In the genomic region with DNA sequence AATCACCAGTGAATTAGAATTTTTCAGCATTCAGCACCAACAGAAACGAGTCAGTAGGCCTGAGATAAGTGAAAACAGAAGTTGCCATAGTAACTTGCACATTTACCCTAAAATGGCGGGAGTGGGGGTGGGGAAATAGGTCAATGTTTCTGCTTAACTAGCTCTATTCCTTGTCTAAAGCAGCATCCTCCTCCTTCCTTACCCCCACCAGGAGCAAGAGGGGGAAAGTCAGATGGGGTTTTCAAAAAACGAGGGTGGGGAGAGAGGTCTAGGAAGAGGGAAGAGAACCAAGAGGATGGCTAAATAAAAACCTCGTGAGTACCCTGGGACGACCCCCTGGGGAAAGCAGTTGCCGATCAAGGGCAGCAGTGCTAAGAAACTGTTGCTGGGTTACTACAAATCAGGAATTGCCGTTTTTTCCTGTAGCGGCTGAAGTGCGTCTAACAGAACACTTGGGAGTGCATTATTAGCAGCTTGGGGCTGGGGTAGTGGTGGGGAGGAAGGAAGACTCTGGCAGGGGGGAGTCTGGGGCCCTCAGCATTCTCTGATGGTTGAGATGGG, we compare ENCODE assay signal across 11 cellular contexts. TPM values are rescaled to one million over a fixed set of nuclear protein-coding genes. Genes with fewer than 3 reads are reported as not detected.
DNase-seq lines count a peak whose midpoint lies in the region; ATAC-seq and TF ChIP-seq lines count a peak whose summit lies in the region.
"Had no signal": no experiment of that assay in that cellular context is flagged by ENCODE, and none has a peak within 500 bp of the region (broad histone marks: within the 10 kb centered on the region; RNA-seq: fewer than 3 reads in every experiment).

No MANE protein-coding gene starts in this region.

- TF ChIP-seq RAD21 in SK-N-SH (IDR thresholded peaks at IDR 0.05; ENCODE audit: low read length): no peak

- ATAC-seq in SK-N-SH treated with all-trans-retinoic acid at 6 μM for 48 hours (no peak), WTC11 (peak; percentile 71), GM19395 (IDR thresholded peaks at IDR 0.05; ENCODE audit: unreplicated experiment) (no peak), HG02938 (IDR thresholded peaks at IDR 0.05; ENCODE audit: unreplicated experiment) (no peak)
- ATAC-seq: activated CD4-positive, CD25-positive, alpha-beta regulatory T cell treated with anti-CD3 and anti-CD28 coated beads, Interleukin-2, amount 50 U/mL, for 24 hours had no signal

- no peak for TF ChIP-seq POLR2A in adrenal gland (IDR thresholded peaks at IDR 0.05)

- TF ChIP-seq EP300 in SK-N-SH (IDR thresholded peaks at IDR 0.05; ENCODE audit: borderline replicate concordance in 1 of 2, low read depth in 1 of 2, low read length in 1 of 2): no peak

- H3K79me2 ChIP-seq in SK-N-SH (ENCODE audit: insufficient read depth): no peaks in the 10 kb centered on the region

- WGBS in SK-N-SH (ENCODE audit: low lambda C conversion rate): 66% methylated on average over 9 of the region's 9 CpGs
- 62 to 67% (median 64%) methylated on average over 9 of the region's 9 CpGs for WGBS in adrenal gland, 4 donors

- no peak overlapping the region for H3K9ac ChIP-seq in SK-N-SH

- peaks cover 33% of the 10 kb centered on the region for H3K4me1 Mint-ChIP-seq in WTC11
- H3K4me1 Mint-ChIP-seq in type B pancreatic cell (ENCODE audit: unreplicated experiment): peaks cover 20% of the 10 kb centered on the region

- H3K27me3 Mint-ChIP-seq in WTC11 (ENCODE audit: low read depth): no peaks in the 10 kb centered on the region
- no peaks in the 10 kb centered on the region for H3K27me3 Mint-ChIP-seq in type B pancreatic cell
- H3K27me3 Mint-ChIP-seq: activated naive CD8-positive, alpha-beta T cell had no signal

- H3K4me1 ChIP-seq in SK-N-SH (ENCODE audit: control insufficient read depth in 1 of 2, insufficient read depth in 2 of 2, low read depth in 1 of 2, low read length in 1 of 2) (peaks cover 0 to 8% of the 10 kb centered on the region in 2 experiments; a peak in 1 of 4 replicates), adrenal gland (replicated peaks in 1 of 2) (no peaks in the 10 kb centered on the region)

- no peaks in the 10 kb centered on the region for H3F3A ChIP-seq in SK-N-SH (replicated peaks; ENCODE audit: insufficient read depth)

- TF ChIP-seq CTCF in SK-N-SH (IDR thresholded peaks at IDR 0.05) (no peak), WTC11 (IDR thresholded peaks at IDR 0.05) (no peak), type B pancreatic cell (conservative IDR thresholded peaks at IDR 0.05) (no peak), adrenal gland (IDR thresholded peaks at IDR 0.05) (no peak)

- H3K36me3 ChIP-seq in SK-N-SH (replicated peaks in 1 of 2; ENCODE audit: control insufficient read depth in 1 of 2, insufficient read depth in 2 of 2, low read length in 1 of 2): peaks cover 16 to 21% of the 10 kb centered on the region in 2 experiments
- H3K36me3 ChIP-seq in adrenal gland (replicated peaks in 1 of 2): peaks cover 0 to 41% of the 10 kb centered on the region in 2 donors

- CTCF ChIA-PET in SK-N-SH (lab: Yijun Ruan, JAX): interaction anchor here (1.3 to 3.5 kb wide), 6 partner anchors 13 to 52 kb away, joined by 3 to 19 read pairs (median 4); no protein-coding TSS in a partner anchor
- CTCF ChIA-PET in WTC11 (lab: Charles Lee): interaction anchor here (1.3 to 4.5 kb wide), 4 partner anchors 19 to 289 kb away, joined by 3 to 29 read pairs (median 8); no protein-coding TSS in a partner anchor

- H3K9me3 Mint-ChIP-seq in WTC11 (no peaks in the 10 kb centered on the region), type B pancreatic cell (no peaks in the 10 kb centered on the region)

- H3K4me3 ChIP-seq in SK-N-SH (ENCODE audit: low read depth in 2 of 2, low read length in 1 of 2): no peak overlapping the region
- H3K4me3 ChIP-seq in adrenal gland: no peak overlapping the region
- H3K4me3 ChIP-seq: heart left ventricle had no signal

- H3K36me3 Mint-ChIP-seq in WTC11 (peaks cover 46% of the 10 kb centered on the region), type B pancreatic cell (peaks cover 22% of the 10 kb centered on the region)

- POLR2A ChIA-PET in SK-N-SH (lab: Yijun Ruan, JAX) (interaction anchor here (0.6 kb wide), 1 partner anchor 14 kb away, joined by 4 read pairs; no protein-coding TSS in a partner anchor), WTC11 (lab: Charles Lee) (no interaction called here)

- H3K9me2 ChIP-seq in SK-N-SH: no peaks in the 10 kb centered on the region

- H3K27ac Mint-ChIP-seq in WTC11: peak overlapping the region; percentile 84
- peak overlapping the region; percentile 93 for H3K27ac Mint-ChIP-seq in type B pancreatic cell
- H3K27ac Mint-ChIP-seq: activated naive CD8-positive, alpha-beta T cell had no signal

- H3K9me3 ChIP-seq in SK-N-SH (no peaks in the 10 kb centered on the region), adrenal gland (replicated peaks in 1 of 3) (no peaks in the 10 kb centered on the region)
- H3K9me3 ChIP-seq: heart left ventricle had no signal

- H3K27me3 ChIP-seq in SK-N-SH (ENCODE audit: insufficient read depth): no peaks in the 10 kb centered on the region
- no peaks in the 10 kb centered on the region for H3K27me3 ChIP-seq in adrenal gland
- H3K27me3 ChIP-seq: heart left ventricle had no signal

- H3K27ac ChIP-seq in SK-N-SH (ENCODE audit: low read depth in 2 of 2, low read length in 1 of 2) (peak overlapping the region in 1 of 2 experiments; percentile 15; a peak in 1 of 4 replicates), adrenal gland (peak overlapping the region in 1 of 5 donors; percentile 38)
- H3K27ac ChIP-seq: heart left ventricle had no signal

- H3K4me3 Mint-ChIP-seq in WTC11 (peak overlapping the region; percentile 28), type B pancreatic cell (peak overlapping the region; percentile 85)
- H3K4me3 Mint-ChIP-seq: activated naive CD8-positive, alpha-beta T cell had no signal

- no peak overlapping the region for H2AFZ ChIP-seq in SK-N-SH (ENCODE audit: low read depth)

- intact Hi-C loops in adrenal gland (cut with DNase I): loop anchor here in 1 of 2 donors (10.0 kb wide), 1 partner anchor 70 kb away; no protein-coding TSS in a partner anchor

- no peak overlapping the region for H3K4me2 ChIP-seq in SK-N-SH

- H4K20me1 ChIP-seq in SK-N-SH (ENCODE audit: insufficient read depth): no peaks in the 10 kb centered on the region

- DNase-seq in SK-N-SH (peak; percentile 46), WTC11 (ENCODE audit: low spot score) (peak; percentile 61), hippocampal formation (lab: John Stamatoyannopoulos, UW) (peak; percentile 25 to 29), type B pancreatic cell (ENCODE audit: extremely low spot score, unreplicated experiment) (no peak), adrenal gland (no peak)
- DNase-seq: heart left ventricle had no signal

TF ChIP-seq in SK-N-SH, 30 proteins besides CTCF, POLR2A, EP300 and RAD21:
- TF ChIP-seq SMC3 (IDR thresholded peaks at IDR 0.05; ENCODE audit: low read depth, low read length) (no peak), GATA2 (CRISPR knock-in tag; IDR thresholded peaks at IDR 0.05) (no peak), EZH2phosphoT487 (IDR thresholded peaks at IDR 0.05; ENCODE audit: borderline replicate concordance, low read depth) (no peak)
- TF ChIP-seq, protein P1, sequence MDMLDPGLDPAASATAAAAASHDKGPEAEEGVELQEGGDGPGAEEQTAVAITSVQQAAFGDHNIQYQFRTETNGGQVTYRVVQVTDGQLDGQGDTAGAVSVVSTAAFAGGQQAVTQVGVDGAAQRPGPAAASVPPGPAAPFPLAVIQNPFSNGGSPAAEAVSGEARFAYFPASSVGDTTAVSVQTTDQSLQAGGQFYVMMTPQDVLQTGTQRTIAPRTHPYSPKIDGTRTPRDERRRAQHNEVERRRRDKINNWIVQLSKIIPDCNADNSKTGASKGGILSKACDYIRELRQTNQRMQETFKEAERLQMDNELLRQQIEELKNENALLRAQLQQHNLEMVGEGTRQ (IDR thresholded peaks at IDR 0.05; ENCODE audit: borderline replicate concordance, low read depth, low read length): no peak

TF ChIP-seq in SK-N-SH treated with all-trans-retinoic acid at 6 μM for 48 hours, 23 proteins besides CTCF, POLR2A, EP300 and RAD21 (continues in another document):
- no peak for TF ChIP-seq ZC3H10 (CRISPR knock-in tag; IDR thresholded peaks at IDR 0.05)
- TF ChIP-seq ARNTL (CRISPR knock-in tag; IDR thresholded peaks at IDR 0.05; ENCODE audit: borderline replicate concordance, low read depth): no peak
- no peak for TF ChIP-seq ZFP30 (CRISPR knock-in tag; IDR thresholded peaks at IDR 0.05)
- TF ChIP-seq SNAI2 (CRISPR knock-in tag; IDR thresholded peaks at IDR 0.05): no peak

TF ChIP-seq in WTC11, 78 proteins besides CTCF, POLR2A, EP300 and RAD21 (continues in another document):
- TF ChIP-seq NFATC4 (CRISPR knock-in tag; IDR thresholded peaks at IDR 0.05): no peak
- TF ChIP-seq EMX1 (CRISPR knock-in tag; IDR thresholded peaks at IDR 0.05): no peak
- no peak for TF ChIP-seq TCF7 (CRISPR knock-in tag; IDR thresholded peaks at IDR 0.05; ENCODE audit: low read depth)
- TF ChIP-seq, protein P2, sequence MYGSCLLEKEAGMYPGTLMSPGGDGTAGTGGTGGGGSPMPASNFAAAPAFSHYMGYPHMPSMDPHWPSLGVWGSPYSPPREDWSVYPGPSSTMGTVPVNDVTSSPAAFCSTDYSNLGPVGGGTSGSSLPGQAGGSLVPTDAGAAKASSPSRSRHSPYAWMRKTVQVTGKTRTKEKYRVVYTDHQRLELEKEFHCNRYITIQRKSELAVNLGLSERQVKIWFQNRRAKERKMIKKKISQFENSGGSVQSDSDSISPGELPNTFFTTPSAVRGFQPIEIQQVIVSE (CRISPR knock-in tag; IDR thresholded peaks at IDR 0.05; ENCODE audit: borderline replicate concordance): no peak
- no peak for TF ChIP-seq NR2C2 (CRISPR knock-in tag; IDR thresholded peaks at IDR 0.05)

RNA-seq across cellular contexts. Expression of a gene that starts 34.4 kb away (rescaled TPM):
- polyA plus RNA-seq in SK-N-SH (2012; rRNA removed): 7.1 and 7.4 TPM in 2 replicates
- polyA plus RNA-seq in SK-N-SH (2012; cell fraction: cytosol; rRNA removed): 3.2 and 4.4 TPM in 2 replicates
- 50.2 and 76.3 TPM in 2 replicates for polyA plus RNA-seq in SK-N-SH (2012; cell fraction: nucleus; rRNA removed)
- 18.3 to 21.6 TPM (median 18.4 TPM) in 3 replicates for total RNA-seq in WTC11 (2021)
- 26.9 and 32.9 TPM in 2 replicates for total RNA-seq in type B pancreatic cell (ENCODE audit: low replicate concordance)
- total RNA-seq in adrenal gland: 10 to 100 TPM in 7 of 8 donors, 1 to 10 TPM in 1; 9.4 to 43.9 (median 20.9) TPM
- 10 to 100 TPM in 1 of 3 donors, 1 to 10 TPM in 2; 4.9 to 30.6 (median 7.7) TPM for polyA plus RNA-seq in adrenal gland

Comparison
In these comparisons a context has a peak if more than half of its experiments do, and no peak if none do; other contexts are left out.
1. DNase-seq: peak in SK-N-SH (single experiment), WTC11 (single experiment) and hippocampal formation (2 of 2); none in type B pancreatic cell (single experiment) and adrenal gland (0 of 7).